In genomic region chr7:158024881-158025280, GRCh38 we compare ENCODE assay signal across 20 cellular contexts.
"Had no signal": no experiment of that assay in that cellular context is flagged by ENCODE, and none has a peak within 500 bp of the region (broad histone marks: within the 10 kb centered on the region; RNA-seq: fewer than 3 reads in every experiment).

No MANE protein-coding gene starts in this region.

- ATAC-seq: activated CD4-positive, alpha-beta T cell treated with anti-CD3 and anti-CD28 coated beads for 36 hours; activated T-cell treated with anti-CD3 and anti-CD28 coated beads, Interleukin-2, amount 50 U/mL, for 4 hours; gastroesophageal sphincter; lower lobe of right lung; naive thymus-derived CD4-positive, alpha-beta T cell; stimulated activated naive B cell treated with anti-CD40 and anti-IgM and Interleukin-4, amounts not matched to agents 10 μg/mL and 1 μg/mL and 100 μg/mL, for 72 hours had no signal

- H3K9me3 ChIP-seq: breast epithelium, colonic mucosa, gastroesophageal sphincter, lower lobe of right lung, testis had no signal

- H3K27ac ChIP-seq: breast epithelium, colonic mucosa, epithelial cell of prostate, gastroesophageal sphincter, lower lobe of right lung, testis had no signal

- H3K4me1 ChIP-seq: breast epithelium, colonic mucosa, gastroesophageal sphincter, lower lobe of right lung, testis had no signal

- H3K36me3 ChIP-seq: breast epithelium, colonic mucosa, gastroesophageal sphincter, lower lobe of right lung had no signal

- H3K4me3 ChIP-seq: breast epithelium, colonic mucosa, gastroesophageal sphincter, lower lobe of right lung, testis had no signal

- DNase-seq: activated B cell treated with CpG ODN at 0.5 μM for 24 hours; activated CD4-positive, alpha-beta T cell treated with anti-CD3 and anti-CD28 coated beads for 36 hours; activated CD4-positive, alpha-beta T cell treated with anti-CD3 and anti-CD28 coated beads, Interleukin-2, amount 50 U/mL, for 4 hours; activated CD8-positive, alpha-beta memory T cell treated with anti-CD3 and anti-CD28 coated beads, Interleukin-2, amount 50 U/mL, for 48 hours; activated naive CD4-positive, alpha-beta T cell treated with Interleukin-2 at 50 U/mL for 16 hours; activated naive CD8-positive, alpha-beta T cell treated with anti-CD3 and anti-CD28 coated beads for 36 hours; activated T-cell treated with anti-CD3 and anti-CD28 coated beads, Interleukin-2, amount 50 U/mL, for 4 hours; colonic mucosa; lower lobe of right lung; mesendoderm; naive thymus-derived CD4-positive, alpha-beta T cell; retina; stimulated activated CD4-positive, alpha-beta T cell treated with anti-CD3 and anti-CD28 coated beads, Interleukin-2, amount 100 ng/mL, for 48 hours; stimulated activated CD8-positive, alpha-beta memory T cell treated with anti-CD3 and anti-CD28 coated beads, Interleukin-4, amount 100 ng/mL, for 48 hours; stimulated activated naive B cell treated with anti-CD40 and anti-IgM and Interleukin-4, amounts not matched to agents 10 μg/mL and 1 μg/mL and 100 μg/mL, for 72 hours; T1000; testis had no signal

- H3K27me3 ChIP-seq: breast epithelium, colonic mucosa, testis had no signal
